ENCODE assay signal across 1 cellular context in the genomic region with DNA sequence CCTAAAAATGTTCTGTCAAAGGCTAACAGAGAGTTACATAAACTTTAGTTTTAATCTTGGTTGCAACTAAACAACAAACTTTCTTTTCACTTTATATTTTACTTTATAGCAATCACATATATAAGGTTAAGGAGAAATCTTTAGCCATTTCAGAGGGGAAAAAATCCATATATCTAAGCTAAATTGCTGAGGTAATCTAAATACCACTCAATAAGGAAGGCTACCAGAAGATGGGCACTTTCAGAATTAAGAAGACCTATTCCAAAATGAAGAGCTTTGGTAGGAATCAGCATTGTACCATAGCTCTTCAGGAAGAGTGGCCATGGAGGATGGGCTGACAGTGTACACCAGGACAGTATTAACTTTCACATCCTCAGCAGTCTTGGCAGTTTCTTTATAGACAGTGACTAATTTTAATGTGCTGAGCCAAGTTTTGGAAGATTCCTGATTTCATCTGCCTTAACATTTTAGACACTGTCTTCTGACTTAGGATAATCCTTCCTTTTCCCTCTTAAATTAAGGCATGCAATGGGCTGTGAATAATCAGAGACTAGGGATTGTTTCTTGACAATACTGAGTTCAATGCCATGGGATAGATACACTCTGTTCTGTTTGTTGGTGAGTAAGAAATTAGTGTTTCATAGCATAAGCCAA.
TF ChIP-seq lines count a peak whose summit lies in the region.

No MANE protein-coding gene starts in this region.

TF ChIP-seq in WTC11, 78 proteins besides CTCF, POLR2A, EP300 and RAD21 (continued from another document):
- no peak for TF ChIP-seq HMGA2 (CRISPR knock-in tag; IDR thresholded peaks at IDR 0.05)
- TF ChIP-seq SMAD3 (CRISPR knock-in tag; IDR thresholded peaks at IDR 0.05; ENCODE audit: borderline replicate concordance): no peak
- TF ChIP-seq ZNF423 (CRISPR knock-in tag; IDR thresholded peaks at IDR 0.05): no peak
- no peak for TF ChIP-seq CREB1 (CRISPR knock-in tag; IDR thresholded peaks at IDR 0.05)
- TF ChIP-seq MXD4 (CRISPR knock-in tag; IDR thresholded peaks at IDR 0.05; ENCODE audit: borderline replicate concordance): no peak
- TF ChIP-seq, protein P1, sequence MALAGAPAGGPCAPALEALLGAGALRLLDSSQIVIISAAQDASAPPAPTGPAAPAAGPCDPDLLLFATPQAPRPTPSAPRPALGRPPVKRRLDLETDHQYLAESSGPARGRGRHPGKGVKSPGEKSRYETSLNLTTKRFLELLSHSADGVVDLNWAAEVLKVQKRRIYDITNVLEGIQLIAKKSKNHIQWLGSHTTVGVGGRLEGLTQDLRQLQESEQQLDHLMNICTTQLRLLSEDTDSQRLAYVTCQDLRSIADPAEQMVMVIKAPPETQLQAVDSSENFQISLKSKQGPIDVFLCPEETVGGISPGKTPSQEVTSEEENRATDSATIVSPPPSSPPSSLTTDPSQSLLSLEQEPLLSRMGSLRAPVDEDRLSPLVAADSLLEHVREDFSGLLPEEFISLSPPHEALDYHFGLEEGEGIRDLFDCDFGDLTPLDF (CRISPR knock-in tag; IDR thresholded peaks at IDR 0.05): no peak
- no peak for TF ChIP-seq FOXJ3 (CRISPR knock-in tag; IDR thresholded peaks at IDR 0.05; ENCODE audit: borderline replicate concordance)
- no peak for TF ChIP-seq NR1H2 (CRISPR knock-in tag; IDR thresholded peaks at IDR 0.05)
- TF ChIP-seq USF1 (CRISPR knock-in tag; IDR thresholded peaks at IDR 0.05): no peak
